Comparison of ENCODE assay signal across 24 cellular contexts in genomic region chr3:108833616-108834015, GRCh38. TPM values are rescaled to one million over a fixed set of nuclear protein-coding genes. Genes with fewer than 3 reads are reported as not detected.
DNase-seq lines count a peak whose midpoint lies in the region; ATAC-seq and TF ChIP-seq lines count a peak whose summit lies in the region.
"Had no signal": no experiment of that assay in that cellular context is flagged by ENCODE, and none has a peak within 500 bp of the region (broad histone marks: within the 10 kb centered on the region; RNA-seq: fewer than 3 reads in every experiment).

No MANE protein-coding gene starts in this region.

- H3K4me3 Mint-ChIP-seq in activated CD8-positive, alpha-beta memory T cell treated with anti-CD3 and anti-CD28 coated beads, Interleukin-2, amount 10 ng/mL, durations not matched to agents 7 days and 5 days: peak overlapping the region; percentile 68
- peak overlapping the region; percentile 77 to 90 (median 86) for H3K4me3 Mint-ChIP-seq in CD4-positive, alpha-beta memory T cell
- H3K4me3 Mint-ChIP-seq in activated CD4-positive, alpha-beta memory T cell treated with anti-CD3 and anti-CD28 coated beads for 36 hours: peak overlapping the region; percentile 63
- H3K4me3 Mint-ChIP-seq in central memory CD8-positive, alpha-beta T cell: peak overlapping the region; percentile 82
- no peak overlapping the region for H3K4me3 Mint-ChIP-seq in glutamatergic neuron (ENCODE audit: unreplicated experiment)
- H3K4me3 Mint-ChIP-seq: immature natural killer cell, memory B cell had no signal

- peaks cover 2% of the 10 kb centered on the region for H3K9me3 Mint-ChIP-seq in activated CD8-positive, alpha-beta memory T cell treated with anti-CD3 and anti-CD28 coated beads, Interleukin-2, amount 10 ng/mL, durations not matched to agents 7 days and 5 days (ENCODE audit: low read depth)
- H3K9me3 Mint-ChIP-seq in CD4-positive, alpha-beta memory T cell: peaks cover 0 to 2% (median 0%) of the 10 kb centered on the region in 8 donors
- H3K9me3 Mint-ChIP-seq in activated CD4-positive, alpha-beta memory T cell treated with anti-CD3 and anti-CD28 coated beads for 36 hours: no peaks in the 10 kb centered on the region
- H3K9me3 Mint-ChIP-seq in central memory CD8-positive, alpha-beta T cell: no peaks in the 10 kb centered on the region
- H3K9me3 Mint-ChIP-seq in glutamatergic neuron (ENCODE audit: unreplicated experiment): no peaks in the 10 kb centered on the region
- H3K9me3 Mint-ChIP-seq: memory B cell had no signal

- peaks cover 96% of the 10 kb centered on the region for H3K4me1 ChIP-seq in CD4-positive, alpha-beta memory T cell (ENCODE audit: insufficient read depth, low read length)
- H3K4me1 ChIP-seq: prostate gland, transverse colon had no signal

- H3K4me3 ChIP-seq in CD4-positive, alpha-beta memory T cell (ENCODE audit: low read length in 2 of 2): peak overlapping the region; percentile 26 to 48
- H3K4me3 ChIP-seq: prostate gland, transverse colon had no signal

- CTCF ChIA-PET in activated CD8-positive, alpha-beta memory T cell treated with anti-CD3 and anti-CD28 coated beads, Interleukin-2, amount 10 ng/mL, durations not matched to agents 7 days and 5 days (lab: Charles Lee): interaction anchor here (0.7 to 5.1 kb wide), 6 partner anchors 13 to 238 kb away, joined by 3 to 74 read pairs (median 3); partner anchors contain the start of gene TRAT1
- CTCF ChIA-PET in CD4-positive, alpha-beta memory T cell (lab: Charles Lee; ENCODE audit: partially characterized antibody): interaction anchor here (0.9 to 7.3 kb wide), 6 partner anchors 9 to 231 kb away, joined by 3 to 59 read pairs (median 8); no protein-coding TSS in a partner anchor
- CTCF ChIA-PET in activated CD4-positive, alpha-beta memory T cell treated with anti-CD3 and anti-CD28 coated beads for 36 hours (lab: Charles Lee): interaction anchor here (0.6 to 9.7 kb wide), 4 partner anchors 12 to 243 kb away, joined by 3 to 106 read pairs (median 6); partner anchors contain the start of gene TRAT1

- peaks cover 75% of the 10 kb centered on the region for H3K36me3 Mint-ChIP-seq in activated CD8-positive, alpha-beta memory T cell treated with anti-CD3 and anti-CD28 coated beads, Interleukin-2, amount 10 ng/mL, durations not matched to agents 7 days and 5 days
- peaks cover 60 to 74% of the 10 kb centered on the region in 2 donors for H3K36me3 Mint-ChIP-seq in CD4-positive, alpha-beta memory T cell
- H3K36me3 Mint-ChIP-seq in activated CD4-positive, alpha-beta memory T cell treated with anti-CD3 and anti-CD28 coated beads for 36 hours: peaks cover 19% of the 10 kb centered on the region
- H3K36me3 Mint-ChIP-seq in central memory CD8-positive, alpha-beta T cell (ENCODE audit: insufficient read depth): peaks cover 49% of the 10 kb centered on the region
- no peaks in the 10 kb centered on the region for H3K36me3 Mint-ChIP-seq in glutamatergic neuron (ENCODE audit: unreplicated experiment)
- H3K36me3 Mint-ChIP-seq: immature natural killer cell, memory B cell had no signal

- H3K27me3 Mint-ChIP-seq in activated CD8-positive, alpha-beta memory T cell treated with anti-CD3 and anti-CD28 coated beads, Interleukin-2, amount 10 ng/mL, durations not matched to agents 7 days and 5 days: no peaks in the 10 kb centered on the region
- H3K27me3 Mint-ChIP-seq in CD4-positive, alpha-beta memory T cell: no peaks in the 10 kb centered on the region
- H3K27me3 Mint-ChIP-seq in activated CD4-positive, alpha-beta memory T cell treated with anti-CD3 and anti-CD28 coated beads for 36 hours: no peaks in the 10 kb centered on the region
- no peaks in the 10 kb centered on the region for H3K27me3 Mint-ChIP-seq in central memory CD8-positive, alpha-beta T cell
- H3K27me3 Mint-ChIP-seq in glutamatergic neuron (ENCODE audit: unreplicated experiment): no peaks in the 10 kb centered on the region

- peak overlapping the region; percentile 96 for H3K27ac Mint-ChIP-seq in activated CD8-positive, alpha-beta memory T cell treated with anti-CD3 and anti-CD28 coated beads, Interleukin-2, amount 10 ng/mL, durations not matched to agents 7 days and 5 days
- peak overlapping the region; percentile 68 to 94 (median 89) for H3K27ac Mint-ChIP-seq in CD4-positive, alpha-beta memory T cell
- H3K27ac Mint-ChIP-seq in activated CD4-positive, alpha-beta memory T cell treated with anti-CD3 and anti-CD28 coated beads for 36 hours: peak overlapping the region; percentile 93
- H3K27ac Mint-ChIP-seq in central memory CD8-positive, alpha-beta T cell (ENCODE audit: low read depth): peak overlapping the region; percentile 94
- no peak overlapping the region for H3K27ac Mint-ChIP-seq in glutamatergic neuron (ENCODE audit: unreplicated experiment)
- H3K27ac Mint-ChIP-seq: immature natural killer cell, memory B cell had no signal

- POLR2A ChIA-PET in CD4-positive, alpha-beta memory T cell (lab: Charles Lee; ENCODE audit: partially characterized antibody): interaction anchor here (0.8 to 11.2 kb wide), 9 partner anchors 10 to 741 kb away, joined by 3 to 221 read pairs (median 5); partner anchors contain the start of genes CIP2A, DZIP3 and TRAT1
- POLR2A ChIA-PET in activated CD4-positive, alpha-beta memory T cell treated with anti-CD3 and anti-CD28 coated beads for 36 hours (lab: Charles Lee): interaction anchor here (0.7 to 3.7 kb wide), 6 partner anchors 9 to 1398 kb away, joined by 3 to 18 read pairs (median 4); partner anchors contain the start of genes CIP2A and DZIP3

- no peaks in the 10 kb centered on the region for H3K27me3 ChIP-seq in CD4-positive, alpha-beta memory T cell (ENCODE audit: insufficient read depth, low read length)
- H3K27me3 ChIP-seq: brain microvascular endothelial cell, transverse colon had no signal

- H3K4me1 Mint-ChIP-seq in activated CD8-positive, alpha-beta memory T cell treated with anti-CD3 and anti-CD28 coated beads, Interleukin-2, amount 10 ng/mL, durations not matched to agents 7 days and 5 days: peaks cover 82% of the 10 kb centered on the region
- H3K4me1 Mint-ChIP-seq in CD4-positive, alpha-beta memory T cell: peaks cover 69 to 96% (median 82%) of the 10 kb centered on the region in 4 donors
- peaks cover 79% of the 10 kb centered on the region for H3K4me1 Mint-ChIP-seq in activated CD4-positive, alpha-beta memory T cell treated with anti-CD3 and anti-CD28 coated beads for 36 hours (ENCODE audit: low read depth)
- peaks cover 84% of the 10 kb centered on the region for H3K4me1 Mint-ChIP-seq in central memory CD8-positive, alpha-beta T cell
- no peaks in the 10 kb centered on the region for H3K4me1 Mint-ChIP-seq in glutamatergic neuron (ENCODE audit: low read depth, unreplicated experiment)
- H3K4me1 Mint-ChIP-seq: memory B cell had no signal

- no peaks in the 10 kb centered on the region for H3K9me3 ChIP-seq in CD4-positive, alpha-beta memory T cell (ENCODE audit: control insufficient read depth in 1 of 2, low read length in 2 of 2)
- H3K9me3 ChIP-seq: prostate gland, transverse colon had no signal

- peak; percentile 14 for ATAC-seq in activated CD8-positive, alpha-beta memory T cell treated with anti-CD3 and anti-CD28 coated beads, Interleukin-2, amount 10 ng/mL, durations not matched to agents 7 days and 5 days
- no peak for ATAC-seq in central memory CD8-positive, alpha-beta T cell (replicated peaks; ENCODE audit: extremely low read depth, poor library complexity, severe bottlenecking)
- no peak for ATAC-seq in HG02763 (IDR thresholded peaks at IDR 0.05; ENCODE audit: unreplicated experiment)
- ATAC-seq: left colon had no signal

- peaks cover 6% of the 10 kb centered on the region for H3K36me3 ChIP-seq in CD4-positive, alpha-beta memory T cell (ENCODE audit: insufficient read depth, low read length)
- H3K36me3 ChIP-seq: brain microvascular endothelial cell, prostate gland, transverse colon had no signal

- H3K27ac ChIP-seq in CD4-positive, alpha-beta memory T cell (ENCODE audit: low read depth, low read length): peak overlapping the region; percentile 57
- H3K27ac ChIP-seq: brain microvascular endothelial cell, prostate gland, RWPE1, transverse colon, VCaP had no signal

- TF ChIP-seq CTCF in glutamatergic neuron (IDR thresholded peaks at IDR 0.05; ENCODE audit: partially characterized antibody, unreplicated experiment): no peak

- DNase-seq in activated CD8-positive, alpha-beta memory T cell treated with anti-CD3 and anti-CD28 coated beads, Interleukin-2, amount 10 ng/mL, durations not matched to agents 7 days and 5 days: peak; percentile 50
- no peak for DNase-seq in activated CD8-positive, alpha-beta memory T cell treated with anti-CD3 and anti-CD28 coated beads for 24 hours
- DNase-seq in CD4-positive, alpha-beta memory T cell: peak in 1 of 5 donors; percentile 57
- no peak for DNase-seq in activated CD4-positive, alpha-beta memory T cell treated with anti-CD3 and anti-CD28 coated beads for 36 hours
- DNase-seq in central memory CD8-positive, alpha-beta T cell (ENCODE audit: low spot score in 2 of 2): no peak
- DNase-seq in NK-92 (lab: John Stamatoyannopoulos, UW; ENCODE audit: unreplicated experiment): no peak
- DNase-seq in glutamatergic neuron: no peak
- DNase-seq: activated CD4-positive, alpha-beta T cell treated with anti-CD3 and anti-CD28 coated beads, Interleukin-2, amount 50 U/mL, for 1 hour; amniotic stem cell; brain microvascular endothelial cell; hypothalamus; immature natural killer cell; left colon; NCI-H1694; NCI-H446 treated with DMSO at 0.1 percent for 48 hours; transverse colon had no signal

- intact Hi-C loops in CD4-positive, alpha-beta memory T cell (cut with micrococcal nuclease): loop anchor here (1.0 to 2.0 kb wide), 3 partner anchors 7 to 29 kb away; no protein-coding TSS in a partner anchor
- intact Hi-C loops in activated CD4-positive, alpha-beta memory T cell treated with anti-CD3 and anti-CD28 coated beads for 36 hours (cut with micrococcal nuclease): loop anchor here (2.0 kb wide), 2 partner anchors 29 to 611 kb away; partner anchors contain the start of gene IFT57

RNA-seq across cellular contexts. Expression of gene TRAT1, which starts 11.0 kb away (rescaled TPM):
- 10 to 100 TPM; 53.8 to 62.4 TPM for total RNA-seq in activated CD8-positive, alpha-beta memory T cell treated with anti-CD3 and anti-CD28 coated beads, Interleukin-2, amount 10 ng/mL, durations not matched to agents 7 days and 5 days
- 100 to 1,000 TPM; 164 to 169 TPM for total RNA-seq in CD4-positive, alpha-beta memory T cell
- 100 to 1,000 TPM; 227 to 367 TPM for polyA plus RNA-seq in CD4-positive, alpha-beta memory T cell
- 10 to 100 TPM; 19.9 to 20.7 TPM for total RNA-seq in activated CD4-positive, alpha-beta memory T cell treated with anti-CD3 and anti-CD28 coated beads for 36 hours
- not detected for total RNA-seq in glutamatergic neuron (ENCODE audit: unreplicated experiment)
- total RNA-seq: chondrocyte, H4, prostate gland, SK-MEL-5 had no signal

Comparison
In these comparisons a context has a peak if more than half of its experiments do, and no peak if none do; other contexts are left out.
1. RNA of gene TRAT1, which starts 11.0 kb away (total RNA-seq): 164 to 169 TPM in CD4-positive, alpha-beta memory T cell, 53.8 to 62.4 TPM in activated CD8-positive, alpha-beta memory T cell treated with anti-CD3 and anti-CD28 coated beads, Interleukin-2, amount 10 ng/mL, durations not matched to agents 7 days and 5 days and 19.9 to 20.7 TPM in activated CD4-positive, alpha-beta memory T cell treated with anti-CD3 and anti-CD28 coated beads for 36 hours; not detected in glutamatergic neuron (single experiment); every median in the first group is over 10 times any median in the second.